In the genomic region with DNA sequence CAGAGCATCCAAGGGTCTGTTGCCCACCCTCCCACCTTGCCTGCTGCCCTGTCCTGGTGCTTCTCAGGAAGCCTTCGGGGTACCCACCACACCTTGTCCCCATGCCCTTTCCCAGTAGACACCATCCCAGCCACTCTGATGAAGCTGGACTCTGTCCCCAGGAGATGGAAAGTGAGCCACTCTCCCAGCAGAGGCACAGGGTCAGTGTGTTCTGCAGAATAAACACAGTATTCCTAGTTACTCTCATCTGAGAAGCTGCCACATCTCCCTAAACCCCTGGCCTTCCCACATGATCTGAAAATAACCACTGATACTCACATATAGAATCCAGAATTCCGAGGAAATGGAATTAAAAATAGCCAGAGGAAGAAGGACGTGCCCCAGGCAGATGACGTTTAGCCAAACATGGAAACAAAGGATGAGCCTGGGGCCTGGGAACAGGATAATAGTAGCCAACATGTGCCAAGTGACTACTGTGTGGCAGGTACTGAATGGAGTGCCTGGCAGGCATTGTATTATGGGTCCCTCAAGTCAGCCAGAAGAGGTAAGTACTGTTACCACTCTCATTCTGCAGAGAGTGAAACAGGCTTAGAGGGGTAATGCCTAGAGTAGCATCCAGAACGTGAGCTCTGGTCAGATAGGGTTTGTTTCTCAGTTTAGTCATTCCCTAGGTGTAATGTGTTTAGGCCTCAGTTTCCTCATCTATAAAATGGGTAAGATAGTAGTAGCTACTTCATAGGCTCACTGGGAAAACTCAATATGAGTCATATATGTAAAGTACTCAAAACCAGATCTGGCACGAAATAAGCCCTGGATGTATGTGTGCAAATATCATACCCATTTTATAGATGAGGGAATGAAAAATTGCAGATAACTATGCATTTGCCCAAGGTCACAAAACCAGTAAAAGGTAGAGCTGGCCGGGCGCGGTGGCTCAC, we compare ENCODE assay signal across 13 cellular contexts.
"Had no signal": no experiment of that assay in that cellular context is flagged by ENCODE, and none has a peak within 500 bp of the region (broad histone marks: within the 10 kb centered on the region; RNA-seq: fewer than 3 reads in every experiment).

No MANE protein-coding gene starts in this region.

- DNase-seq: activated B cell treated with CpG ODN at 0.5 μM for 24 hours; activated CD4-positive, alpha-beta T cell treated with anti-CD3 and anti-CD28 coated beads, Interleukin-2, amount 10 ng/mL, durations not matched to agents 24 days and 14 days; activated effector memory CD4-positive, alpha-beta T cell treated with Interleukin-2 at 50 U/mL for 16 hours; brain microvascular endothelial cell; hypothalamus; ovary; stimulated activated CD4-positive, alpha-beta T cell treated with anti-CD3 and anti-CD28 coated beads, Interleukin-2, amount 100 ng/mL, for 48 hours; stimulated activated naive CD4-positive, alpha-beta T cell treated with Interleukin-2 at 50 U/mL for 16 hours; upper lobe of right lung had no signal

- H3K4me1 ChIP-seq: upper lobe of right lung had no signal

- H3K27me3 ChIP-seq: brain microvascular endothelial cell, esophagus muscularis mucosa, ovary, upper lobe of right lung had no signal

- H3K27me3 Mint-ChIP-seq: activated CD4-positive, alpha-beta T cell treated with anti-CD3 and anti-CD28 coated beads, Interleukin-2, amount 10 ng/mL, durations not matched to agents 24 days and 14 days had no signal

- H3K9me3 Mint-ChIP-seq: activated B cell treated with CpG ODN at 0.5 μM for 24 hours had no signal

- H3K36me3 ChIP-seq: brain microvascular endothelial cell, esophagus muscularis mucosa, ovary, upper lobe of right lung had no signal

- H3K4me3 ChIP-seq: esophagus muscularis mucosa, ovary, upper lobe of right lung had no signal

- H3K27ac Mint-ChIP-seq: activated B cell treated with CpG ODN at 0.5 μM for 24 hours; activated CD4-positive, alpha-beta T cell treated with anti-CD3 and anti-CD28 coated beads, Interleukin-2, amount 10 ng/mL, durations not matched to agents 24 days and 14 days; activated naive CD4-positive, alpha-beta T cell treated with anti-CD3 and anti-CD28 coated beads, Interleukin-2, amount 50 U/mL, for 72 hours; T-helper 1 cell treated with Interleukin-12 subunit alpha and Interleukin-12 subunit beta and Interleukin-4 antibody, amounts not matched to agents 30 μg/mL and 1 μg/mL, for 36 hours had no signal

- H3K9me3 ChIP-seq: esophagus muscularis mucosa, ovary, upper lobe of right lung had no signal

- H3K4me3 Mint-ChIP-seq: activated B cell treated with CpG ODN at 0.5 μM for 24 hours; activated CD4-positive, alpha-beta T cell treated with anti-CD3 and anti-CD28 coated beads, Interleukin-2, amount 10 ng/mL, durations not matched to agents 24 days and 14 days; neural crest cell; T-helper 1 cell treated with Interleukin-12 subunit alpha and Interleukin-12 subunit beta and Interleukin-4 antibody, amounts not matched to agents 30 μg/mL and 1 μg/mL, for 36 hours had no signal

- H3K27ac ChIP-seq: brain microvascular endothelial cell, esophagus muscularis mucosa, ovary, upper lobe of right lung had no signal
